ENCODE assay signal across 11 cellular contexts in the genomic region with DNA sequence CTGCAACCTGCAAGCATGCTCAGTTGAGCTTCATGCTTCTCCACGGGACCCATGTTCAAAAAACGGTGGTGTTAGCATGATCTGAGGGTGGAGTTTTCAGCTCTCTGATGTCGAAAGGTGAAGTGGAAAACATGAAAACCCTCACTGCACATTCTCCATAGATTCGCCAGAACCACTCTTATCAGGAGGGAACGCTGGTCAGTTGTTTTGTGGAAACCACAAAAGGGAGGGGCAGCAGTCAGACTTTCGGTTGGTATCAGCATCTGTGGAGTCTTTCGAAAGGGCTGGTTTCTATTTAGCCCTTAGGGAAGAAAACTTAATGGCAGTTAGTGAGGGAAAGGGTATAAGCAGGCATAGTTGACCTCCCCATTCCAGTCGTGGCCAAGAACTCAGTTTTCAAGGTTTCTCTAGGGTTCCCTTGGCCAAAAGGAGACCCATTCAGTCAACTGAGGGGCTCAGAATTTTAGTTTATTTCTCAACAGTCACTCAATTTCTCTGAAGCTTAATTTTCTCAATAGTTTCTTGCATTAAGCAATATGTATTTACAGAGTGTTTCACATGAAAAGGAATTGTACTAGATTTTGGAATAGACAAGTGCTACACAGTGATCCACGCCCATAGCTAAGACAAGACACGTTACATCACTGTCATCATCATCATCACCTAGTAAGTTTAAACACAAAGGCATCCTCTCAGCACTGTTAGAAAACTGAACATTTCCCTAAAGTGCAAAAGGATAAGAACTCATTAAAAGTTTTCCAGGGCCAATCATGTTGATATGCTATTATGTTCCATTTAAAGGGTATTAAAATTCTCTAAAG. TPM values are rescaled to one million over a fixed set of nuclear protein-coding genes. Genes with fewer than 3 reads are reported as not detected.
DNase-seq lines count a peak whose midpoint lies in the region; ATAC-seq and TF ChIP-seq lines count a peak whose summit lies in the region.
"Had no signal": no experiment of that assay in that cellular context is flagged by ENCODE, and none has a peak within 500 bp of the region (broad histone marks: within the 10 kb centered on the region; RNA-seq: fewer than 3 reads in every experiment).

No MANE protein-coding gene starts in this region.

- no peak overlapping the region for H4K91ac ChIP-seq in trophoblast cell (ENCODE audit: low read depth, low read length)

- H3K4me1 ChIP-seq in trophoblast cell (ENCODE audit: control insufficient read depth in 1 of 2, insufficient read depth in 2 of 2, low read length in 2 of 2): peaks cover 0 to 2% of the 10 kb centered on the region in 2 experiments
- no peaks in the 10 kb centered on the region for H3K4me1 ChIP-seq in BE2C

- no peak overlapping the region for H4K12ac ChIP-seq in trophoblast cell (ENCODE audit: low read depth, low read length)

- H2BK120ac ChIP-seq in trophoblast cell (ENCODE audit: insufficient read depth, low read length, poor library complexity): no peak overlapping the region

- no peak overlapping the region for H2BK5ac ChIP-seq in trophoblast cell (ENCODE audit: low read depth, low read length, poor library complexity)

- H3K14ac ChIP-seq in trophoblast cell (ENCODE audit: low read length): no peak overlapping the region

- no peak overlapping the region for H2AFZ ChIP-seq in trophoblast cell (ENCODE audit: insufficient read depth, low read length, poor library complexity)

- H3K18ac ChIP-seq in trophoblast cell (ENCODE audit: low read length): no peak overlapping the region

- TF ChIP-seq CTCF in BE2C (IDR thresholded peaks at IDR 0.05; ENCODE audit: low read depth, low read length): no peak

- no peaks in the 10 kb centered on the region for H3K79me1 ChIP-seq in trophoblast cell (ENCODE audit: low read length)

- no peak overlapping the region for H2AK5ac ChIP-seq in trophoblast cell (ENCODE audit: low read length)

- no peak overlapping the region for H3K23ac ChIP-seq in trophoblast cell (ENCODE audit: low read length)

- no CpG with 5 or more reads among the region's 10 CpGs for WGBS in trophoblast cell (ENCODE audit: extremely low coverage, insufficient coverage, insufficient read length)

- H3K79me2 ChIP-seq in trophoblast cell (ENCODE audit: control insufficient read depth, insufficient read depth, low read length, poor library complexity): no peaks in the 10 kb centered on the region

- H3K9ac ChIP-seq in trophoblast cell (ENCODE audit: low read length): no peak overlapping the region

- H4K8ac ChIP-seq in trophoblast cell (ENCODE audit: low read depth, low read length): no peak overlapping the region

- H3K27me3 ChIP-seq in trophoblast cell (ENCODE audit: insufficient read depth, low read length): no peaks in the 10 kb centered on the region
- H3K27me3 ChIP-seq in BE2C: no peaks in the 10 kb centered on the region

- H3K36me3 ChIP-seq in trophoblast cell (ENCODE audit: control insufficient read depth in 1 of 2, insufficient read depth in 2 of 2, low read length in 2 of 2) (peaks cover 0 to 3% of the 10 kb centered on the region in 2 experiments), BE2C (peaks cover 2% of the 10 kb centered on the region)

- H3K9me3 ChIP-seq in trophoblast cell (ENCODE audit: insufficient read depth, low read depth, low read length) (peaks cover 2% of the 10 kb centered on the region), BE2C (no peaks in the 10 kb centered on the region)

- H3K4me2 ChIP-seq in trophoblast cell (ENCODE audit: low read length): no peak overlapping the region

- H3K27ac ChIP-seq in trophoblast cell (ENCODE audit: low read depth, low read length): no peak overlapping the region

- no peak overlapping the region for H2BK12ac ChIP-seq in trophoblast cell (ENCODE audit: low read length)

- DNase-seq in M059J (ENCODE audit: low read depth) (peak; percentile 71), astrocyte of the hippocampus (ENCODE audit: low read depth, low spot score) (peak; percentile 16), trophoblast cell (peak; percentile 46 to 62), BE2C (no peak), mucosa of gallbladder (ENCODE audit: low spot score) (no peak)
- DNase-seq in activated naive CD4-positive, alpha-beta T cell treated with anti-CD3 and anti-CD28 coated beads, Interleukin-2, amount 50 U/mL, for 16 hours: no peak
- DNase-seq: activated CD4-positive, CD25-positive, alpha-beta regulatory T cell; cortex of kidney; NCI-H1694 treated with DMSO at 0.1 percent for 48 hours had no signal

- no peak overlapping the region for H3K4ac ChIP-seq in trophoblast cell (ENCODE audit: low read depth, low read length)

- no peak overlapping the region for H3K4me3 ChIP-seq in trophoblast cell (ENCODE audit: low read depth, low read length)
- no peak overlapping the region for H3K4me3 ChIP-seq in BE2C (ENCODE audit: low read depth, low read length)

- peak; percentile 73 for ATAC-seq in GM19438 (IDR thresholded peaks at IDR 0.05; ENCODE audit: low read depth, unreplicated experiment)
- ATAC-seq: HCT116 had no signal

RNA-seq across cellular contexts. Expression of a gene that starts 12.4 kb away (rescaled TPM):
- total RNA-seq in M059J (2014; rRNA removed; shearing (Covaris generic)): 145 and 159 TPM in 2 replicates
- 91.3 and 92.2 TPM in 2 replicates for polyA plus RNA-seq in trophoblast cell (2013)
- polyA plus RNA-seq in BE2C (2012; ENCODE audit: insufficient read depth, insufficient read length, low read depth): 78.3 TPM
- 82.0 TPM for total RNA-seq in mucosa of gallbladder

Comparison
In these comparisons a context has a peak if more than half of its experiments do, and no peak if none do; other contexts are left out.
1. DNase-seq: peak in M059J (single experiment), astrocyte of the hippocampus (single experiment) and trophoblast cell (2 of 2); none in BE2C (single experiment), mucosa of gallbladder (single experiment) and activated naive CD4-positive, alpha-beta T cell treated with anti-CD3 and anti-CD28 coated beads, Interleukin-2, amount 50 U/mL, for 16 hours (single experiment).